In the genomic region with DNA sequence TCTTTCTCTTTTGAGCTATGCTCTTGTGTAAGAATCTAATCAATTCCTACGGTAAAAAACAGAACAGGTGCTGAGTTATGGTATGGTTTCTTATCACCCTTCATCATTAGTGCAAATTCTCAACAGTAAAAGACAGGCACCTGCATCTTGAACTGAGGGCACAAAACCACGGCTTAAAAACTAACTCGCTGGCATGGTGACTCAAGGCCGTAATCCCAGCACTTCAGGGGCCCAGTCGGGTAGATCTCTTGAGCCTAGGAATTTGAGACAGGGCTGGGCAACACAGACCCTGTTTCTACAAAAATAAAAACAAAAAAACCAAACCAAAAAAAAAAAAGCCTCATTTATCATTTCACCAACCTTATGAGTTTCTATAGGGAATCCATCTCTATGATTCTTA, we compare ENCODE assay signal across 28 cellular contexts. TPM values are rescaled to one million over a fixed set of nuclear protein-coding genes. Genes with fewer than 3 reads are reported as not detected.
"Had no signal": no experiment of that assay in that cellular context is flagged by ENCODE, and none has a peak within 500 bp of the region (broad histone marks: within the 10 kb centered on the region; RNA-seq: fewer than 3 reads in every experiment).

No MANE protein-coding gene starts in this region.

- H3K27ac ChIP-seq: dorsolateral prefrontal cortex, epithelial cell of prostate, gastrocnemius medialis, heart right ventricle, lower lobe of right lung, prostate gland, stomach, thyroid gland, vagina had no signal

- H3K27me3 Mint-ChIP-seq: naive thymus-derived CD8-positive, alpha-beta T cell had no signal

- H3K27ac Mint-ChIP-seq: naive thymus-derived CD8-positive, alpha-beta T cell; nephron progenitor cell; stimulated activated effector memory CD8-positive, alpha-beta T cell treated with anti-CD3 and anti-CD28 coated beads, Interleukin-12 subunit alpha, Interleukin-12 subunit beta, amount 100 ng/mL, for 72 hours had no signal

- ATAC-seq: esophagus mucosa; gastrocnemius medialis; left ventricle myocardium superior; lower lobe of right lung; naive thymus-derived CD8-positive, alpha-beta T cell; stimulated activated effector memory CD8-positive, alpha-beta T cell treated with anti-CD3 and anti-CD28 coated beads, Interleukin-12 subunit alpha, Interleukin-12 subunit beta, amount 100 ng/mL, for 72 hours had no signal

- H3K4me3 Mint-ChIP-seq: immature natural killer cell; naive thymus-derived CD8-positive, alpha-beta T cell; nephron progenitor cell; stimulated activated effector memory CD8-positive, alpha-beta T cell treated with anti-CD3 and anti-CD28 coated beads, Interleukin-12 subunit alpha, Interleukin-12 subunit beta, amount 100 ng/mL, for 72 hours had no signal

- H3K9me3 Mint-ChIP-seq: immature natural killer cell; naive thymus-derived CD8-positive, alpha-beta T cell; nephron progenitor cell; stimulated activated effector memory CD8-positive, alpha-beta T cell treated with anti-CD3 and anti-CD28 coated beads, Interleukin-12 subunit alpha, Interleukin-12 subunit beta, amount 100 ng/mL, for 72 hours had no signal

- H3K27me3 ChIP-seq: dorsolateral prefrontal cortex, gastrocnemius medialis, heart right ventricle, stomach, thyroid gland, vagina had no signal

- H3K4me3 ChIP-seq: dorsolateral prefrontal cortex, gastrocnemius medialis, heart right ventricle, lower lobe of right lung, prostate gland, smooth muscle cell, stomach, thyroid gland, vagina had no signal

- H3K9me3 ChIP-seq: gastrocnemius medialis, heart right ventricle, lower lobe of right lung, prostate gland, stomach, thyroid gland, vagina had no signal

- H3K4me1 ChIP-seq: gastrocnemius medialis, heart right ventricle, lower lobe of right lung, prostate gland, stomach, thyroid gland, vagina had no signal

- H3K4me2 ChIP-seq: smooth muscle cell had no signal

- DNase-seq: effector CD4-positive, alpha-beta T cell; foreskin fibroblast; gastrocnemius medialis; glutamatergic neuron; heart right ventricle; hypothalamus; immature natural killer cell; kidney glomerular epithelial cell; left ventricle myocardium superior; lower lobe of right lung; naive thymus-derived CD8-positive, alpha-beta T cell; nephron progenitor cell; nucleus accumbens; right cardiac atrium; stimulated activated CD4-positive, alpha-beta T cell treated with anti-CD3 and anti-CD28 coated beads, Interleukin-12 subunit alpha, Interleukin-12 subunit beta, amount 100 ng/mL, for 4 hours; stimulated activated CD4-positive, alpha-beta T cell treated with anti-CD3 and anti-CD28 coated beads, Interleukin-2, amount 100 ng/mL, for 24 hours; stimulated activated CD4-positive, alpha-beta T cell treated with anti-CD3 and anti-CD28 coated beads, Interleukin-4, amount 100 ng/mL, for 24 hours; stimulated activated naive CD4-positive, alpha-beta T cell treated with Interleukin-2 at 50 U/mL for 16 hours; stomach; thyroid gland; trophoblast cell had no signal

RNA-seq across cellular contexts. Expression of a gene that starts 45.1 kb away (rescaled TPM):
- total RNA-seq: naive thymus-derived CD8-positive, alpha-beta T cell had no signal
